ENCODE assay signal across 14 cellular contexts in genomic region chr10:70890917-70891431, GRCh38. TPM values are rescaled to one million over a fixed set of nuclear protein-coding genes. Genes with fewer than 3 reads are reported as not detected.
DNase-seq lines count a peak whose midpoint lies in the region; ATAC-seq and TF ChIP-seq lines count a peak whose summit lies in the region.
"Had no signal": no experiment of that assay in that cellular context is flagged by ENCODE, and none has a peak within 500 bp of the region (broad histone marks: within the 10 kb centered on the region; RNA-seq: fewer than 3 reads in every experiment).

No MANE protein-coding gene starts in this region.

- H3K4me1 Mint-ChIP-seq in neural crest cell = peaks cover 17% of the 10 kb centered on the region

- ATAC-seq in SK-N-SH treated with all-trans-retinoic acid at 6 μM for 48 hours (peak; percentile 30; the same call in 1 of the 3 replicates), Right ventricle myocardium superior (ENCODE audit: poor library complexity) (peak; percentile 64), HG03175 (IDR thresholded peaks at IDR 0.05; ENCODE audit: unreplicated experiment) (no peak)
- ATAC-seq: effector memory CD8-positive, alpha-beta T cell; stimulated activated naive CD8-positive, alpha-beta T cell treated with anti-CD3 and anti-CD28 coated beads, Interleukin-15, amount 100 ng/mL, for 72 hours had no signal

- peak overlapping the region; percentile 50 for H3K4me3 Mint-ChIP-seq in neural crest cell
- H3K4me3 Mint-ChIP-seq: effector memory CD8-positive, alpha-beta T cell; stimulated activated naive CD8-positive, alpha-beta T cell treated with anti-CD3 and anti-CD28 coated beads, Interleukin-15, amount 100 ng/mL, for 72 hours had no signal

- no peaks in the 10 kb centered on the region for H3K36me3 Mint-ChIP-seq in neural crest cell (ENCODE audit: low read depth)

- TF ChIP-seq CTCF in neural crest cell (conservative IDR thresholded peaks at IDR 0.05) = no peak

- no peaks in the 10 kb centered on the region for H3K9me3 Mint-ChIP-seq in neural crest cell
- H3K9me3 Mint-ChIP-seq: effector memory CD8-positive, alpha-beta T cell; stimulated activated naive CD8-positive, alpha-beta T cell treated with anti-CD3 and anti-CD28 coated beads, Interleukin-15, amount 100 ng/mL, for 72 hours had no signal

- intact Hi-C loops in Right ventricle myocardium superior (cut with DNase I) = no loop called here

- H3K27me3 Mint-ChIP-seq in neural crest cell (ENCODE audit: low read depth) = peaks cover 2% of the 10 kb centered on the region
- H3K27me3 Mint-ChIP-seq: effector memory CD8-positive, alpha-beta T cell; stimulated activated naive CD8-positive, alpha-beta T cell treated with anti-CD3 and anti-CD28 coated beads, Interleukin-15, amount 100 ng/mL, for 72 hours had no signal

- H3K27ac Mint-ChIP-seq in neural crest cell (ENCODE audit: unreplicated experiment) = no peak overlapping the region
- H3K27ac Mint-ChIP-seq: stimulated activated naive CD8-positive, alpha-beta T cell treated with anti-CD3 and anti-CD28 coated beads, Interleukin-15, amount 100 ng/mL, for 72 hours had no signal

- DNase-seq in AG20443 (ENCODE audit: low spot score) = peak; percentile 62
- peak; percentile 84 for DNase-seq in Right ventricle myocardium superior
- DNase-seq in neural crest cell (ENCODE audit: low read depth, low spot score) = no peak
- DNase-seq in activated T-cell treated with anti-CD3 and anti-CD28 coated beads for 4 hours = no peak
- no peak for DNase-seq in NCI-H446 (lab: John Stamatoyannopoulos, UW)
- DNase-seq in stimulated activated CD4-positive, alpha-beta T cell treated with anti-CD3 and anti-CD28 coated beads, Interleukin-1b, Interleukin-23, amount 100 ng/mL, for 48 hours = no peak
- DNase-seq: DND-41; effector memory CD8-positive, alpha-beta T cell; NCI-H1694 treated with DMSO at 0.1 percent for 48 hours; stimulated activated CD4-positive, alpha-beta T cell treated with anti-CD3 and anti-CD28 coated beads, Interleukin-4, amount 100 ng/mL, for 1 hour; stimulated activated naive CD8-positive, alpha-beta T cell treated with anti-CD3 and anti-CD28 coated beads, Interleukin-15, amount 100 ng/mL, for 72 hours; T-helper 9 cell had no signal

TF ChIP-seq in SK-N-SH treated with all-trans-retinoic acid at 6 μM for 48 hours, 23 proteins besides CTCF, POLR2A, EP300 and RAD21 (continues in another document):
- TF ChIP-seq OSR1 (CRISPR knock-in tag; IDR thresholded peaks at IDR 0.05) (no peak), GLIS3 (CRISPR knock-in tag; IDR thresholded peaks at IDR 0.05) (no peak), BACH2 (CRISPR knock-in tag; IDR thresholded peaks at IDR 0.05; ENCODE audit: borderline replicate concordance) (no peak; the same call in 1 of the 2 replicates), ZC3H10 (CRISPR knock-in tag; IDR thresholded peaks at IDR 0.05) (no peak), ZNF70 (CRISPR knock-in tag; IDR thresholded peaks at IDR 0.05) (no peak), SNAI2 (CRISPR knock-in tag; IDR thresholded peaks at IDR 0.05) (no peak), CSRNP3 (CRISPR knock-in tag; IDR thresholded peaks at IDR 0.05) (no peak), TSHZ2 (CRISPR knock-in tag; IDR thresholded peaks at IDR 0.05) (peak; percentile 86), PATZ1 (CRISPR knock-in tag; IDR thresholded peaks at IDR 0.05; ENCODE audit: borderline replicate concordance) (no peak), ISL1 (CRISPR knock-in tag; IDR thresholded peaks at IDR 0.05) (no peak), ESRRG (CRISPR knock-in tag; IDR thresholded peaks at IDR 0.05) (no peak), POU6F1 (CRISPR knock-in tag; IDR thresholded peaks at IDR 0.05; ENCODE audit: borderline replicate concordance, low read depth) (no peak), CSDC2 (CRISPR knock-in tag; IDR thresholded peaks at IDR 0.05) (no peak), ZNF565 (CRISPR knock-in tag; conservative IDR thresholded peaks at IDR 0.05; ENCODE audit: low read depth) (no peak), TOX (CRISPR knock-in tag; IDR thresholded peaks at IDR 0.05; ENCODE audit: borderline replicate concordance) (no peak), TCF4 (CRISPR knock-in tag; IDR thresholded peaks at IDR 0.05; ENCODE audit: borderline replicate concordance) (peak; percentile 88), RARB (CRISPR knock-in tag; IDR thresholded peaks at IDR 0.05) (no peak), ZFP30 (CRISPR knock-in tag; IDR thresholded peaks at IDR 0.05) (no peak), CREB5 (CRISPR knock-in tag; IDR thresholded peaks at IDR 0.05; ENCODE audit: low read depth) (no peak), ZFP3 (CRISPR knock-in tag; IDR thresholded peaks at IDR 0.05) (no peak)

RNA-seq across cellular contexts. Expression of gene PCBD1, which starts 2.6 kb away (rescaled TPM):
- 142 TPM for total RNA-seq in Right ventricle myocardium superior
- total RNA-seq in neural crest cell = 38.2 and 38.3 TPM in 2 replicates

Comparison
In these comparisons a context has a peak if more than half of its experiments do, and no peak if none do; other contexts are left out.
1. DNase-seq: peak in AG20443 (single experiment) and Right ventricle myocardium superior (single experiment); none in neural crest cell (single experiment), activated T-cell treated with anti-CD3 and anti-CD28 coated beads for 4 hours (single experiment), NCI-H446 (0 of 2) and stimulated activated CD4-positive, alpha-beta T cell treated with anti-CD3 and anti-CD28 coated beads, Interleukin-1b, Interleukin-23, amount 100 ng/mL, for 48 hours (single experiment).